34 cellular contexts compared by ENCODE assay signal in genomic region chr2:110802213-110802932, GRCh38.
"Had no signal": no experiment of that assay in that cellular context is flagged by ENCODE, and none has a peak within 500 bp of the region (broad histone marks: within the 10 kb centered on the region; RNA-seq: fewer than 3 reads in every experiment).

No MANE protein-coding gene starts in this region.

- H3K27ac Mint-ChIP-seq: activated CD4-positive, alpha-beta memory T cell treated with anti-CD3 and anti-CD28 coated beads for 36 hours; activated CD4-positive, alpha-beta T cell treated with anti-CD3 and anti-CD28 coated beads, Interleukin-2, amount 10 ng/mL, durations not matched to agents 24 days and 14 days; activated naive CD4-positive, alpha-beta T cell treated with anti-CD3 and anti-CD28 coated beads for 36 hours; activated naive CD8-positive, alpha-beta T cell treated with anti-CD3 and anti-CD28 coated beads for 36 hours; activated T-helper 1 cell treated with anti-CD3 and anti-CD28 coated beads, Interleukin-12 subunit alpha, Interleukin-12 subunit beta, Interleukin-2, Interleukin-4 antibody, amounts not matched to agents 30 ng/mL and 10 ng/mL and 1 ng/mL, durations not matched to agents 14 hours and 24 hours and 36 hours; stimulated activated effector memory CD8-positive, alpha-beta T cell treated with anti-CD3 and anti-CD28 coated beads, Interleukin-12 subunit alpha, Interleukin-12 subunit beta, amount 100 ng/mL, for 72 hours; stimulated activated naive CD8-positive, alpha-beta T cell treated with anti-CD3 and anti-CD28 coated beads, Interleukin-15, amount 100 ng/mL, for 72 hours; type B pancreatic cell had no signal

- H3K27me3 ChIP-seq: adrenal gland, colonic mucosa, hepatocyte, uterus had no signal

- H3K4me1 ChIP-seq: adrenal gland, body of pancreas, colonic mucosa, uterus had no signal

- DNase-seq: activated CD4-positive, alpha-beta memory T cell treated with anti-CD3 and anti-CD28 coated beads for 36 hours; activated CD4-positive, alpha-beta T cell treated with anti-CD3 and anti-CD28 coated beads, Interleukin-2, amount 10 ng/mL, durations not matched to agents 24 days and 14 days; activated CD4-positive, CD25-positive, alpha-beta regulatory T cell treated with anti-CD3 and anti-CD28 coated beads, Interleukin-2, amount 50 U/mL, for 72 hours; activated CD8-positive, alpha-beta memory T cell treated with anti-CD3 and anti-CD28 coated beads, Interleukin-2, amount 50 U/mL, for 4 hours; activated effector memory CD4-positive, alpha-beta T cell treated with anti-CD3 and anti-CD28 coated beads, Interleukin-2, amount 50 U/mL, for 16 hours; activated naive CD4-positive, alpha-beta T cell treated with anti-CD3 and anti-CD28 coated beads for 36 hours; activated naive CD8-positive, alpha-beta T cell treated with anti-CD3 and anti-CD28 coated beads for 36 hours; activated T-cell treated with anti-CD3 and anti-CD28 coated beads, Interleukin-2, amount 50 U/mL, for 1 hour; adrenal gland; aorta; body of pancreas; cerebellar nuclear complex; colonic mucosa; effector CD8-positive, alpha-beta T cell; erythroblast; gastrocnemius medialis; glutamatergic neuron; islet precursor cell; left ventricle myocardium inferior; mesendoderm; posterior cingulate gyrus; stimulated activated CD4-positive, alpha-beta T cell treated with anti-CD3 and anti-CD28 coated beads, Interleukin-4, amount 100 ng/mL, for 24 hours; stimulated activated naive CD8-positive, alpha-beta T cell treated with anti-CD3 and anti-CD28 coated beads, Interleukin-15, amount 100 ng/mL, for 72 hours; substantia nigra; uterus; WERI-Rb-1 had no signal

- H3K36me3 ChIP-seq: adrenal gland, colonic mucosa, gastrocnemius medialis, left ventricle myocardium inferior, uterus, WERI-Rb-1 had no signal

- H3K36me3 Mint-ChIP-seq: activated naive CD8-positive, alpha-beta T cell treated with anti-CD3 and anti-CD28 coated beads for 36 hours; stimulated activated effector memory CD8-positive, alpha-beta T cell treated with anti-CD3 and anti-CD28 coated beads, Interleukin-12 subunit alpha, Interleukin-12 subunit beta, amount 100 ng/mL, for 72 hours had no signal

- H3K4me3 Mint-ChIP-seq: activated CD4-positive, alpha-beta memory T cell treated with anti-CD3 and anti-CD28 coated beads for 36 hours; activated CD4-positive, alpha-beta T cell treated with anti-CD3 and anti-CD28 coated beads, Interleukin-2, amount 10 ng/mL, durations not matched to agents 24 days and 14 days; activated naive CD4-positive, alpha-beta T cell treated with anti-CD3 and anti-CD28 coated beads for 36 hours; activated naive CD8-positive, alpha-beta T cell treated with anti-CD3 and anti-CD28 coated beads for 36 hours; activated T-helper 1 cell treated with anti-CD3 and anti-CD28 coated beads, Interleukin-12 subunit alpha, Interleukin-12 subunit beta, Interleukin-2, Interleukin-4 antibody, amounts not matched to agents 30 ng/mL and 10 ng/mL and 1 ng/mL, durations not matched to agents 14 hours and 24 hours and 36 hours; natural killer cell treated with Interleukin-12 subunit alpha and Interleukin-12 subunit beta and Interleukin-15 and Interleukin-18, amount 100 ng/mL, for 72 hours; stimulated activated effector memory CD8-positive, alpha-beta T cell treated with anti-CD3 and anti-CD28 coated beads, Interleukin-12 subunit alpha, Interleukin-12 subunit beta, amount 100 ng/mL, for 72 hours; stimulated activated naive CD8-positive, alpha-beta T cell treated with anti-CD3 and anti-CD28 coated beads, Interleukin-15, amount 100 ng/mL, for 72 hours; type B pancreatic cell had no signal

- H3K4me3 ChIP-seq: adrenal gland, body of pancreas, colonic mucosa, gastrocnemius medialis, hepatocyte, left ventricle myocardium inferior, lung, skin epidermis, uterus had no signal

- H3K27ac ChIP-seq: adrenal gland, body of pancreas, colonic mucosa, gastrocnemius medialis, hepatocyte, left ventricle myocardium inferior, uterus, WERI-Rb-1 had no signal

- H3K79me2 ChIP-seq: hepatocyte had no signal

- H3K9me3 ChIP-seq: adrenal gland, colonic mucosa, gastrocnemius medialis, uterus had no signal

- H3K4me2 ChIP-seq: hepatocyte had no signal

- H2AFZ ChIP-seq: hepatocyte had no signal

- ATAC-seq: body of pancreas; gastrocnemius medialis; natural killer cell treated with Interleukin-12 subunit alpha and Interleukin-12 subunit beta and Interleukin-15 and Interleukin-18, amount 100 ng/mL, for 72 hours; sciatic nerve; stimulated activated effector memory CD8-positive, alpha-beta T cell treated with anti-CD3 and anti-CD28 coated beads, Interleukin-12 subunit alpha, Interleukin-12 subunit beta, amount 100 ng/mL, for 72 hours; stimulated activated naive CD8-positive, alpha-beta T cell treated with anti-CD3 and anti-CD28 coated beads, Interleukin-15, amount 100 ng/mL, for 72 hours had no signal
